In genomic region chr18:7096838-7097237, GRCh38 we compare ENCODE assay signal across 1 cellular context.
TF ChIP-seq lines count a peak whose summit lies in the region.

No MANE protein-coding gene starts in this region.

TF ChIP-seq in GM23338, 12 proteins besides CTCF, POLR2A, EP300 and RAD21 (continued from another document):
- TF ChIP-seq ETS1 (IDR thresholded peaks at IDR 0.05) (no peak), JUNB (IDR thresholded peaks at IDR 0.05; ENCODE audit: unreplicated experiment) (no peak)
